1 cellular context compared by ENCODE assay signal in the genomic region with DNA sequence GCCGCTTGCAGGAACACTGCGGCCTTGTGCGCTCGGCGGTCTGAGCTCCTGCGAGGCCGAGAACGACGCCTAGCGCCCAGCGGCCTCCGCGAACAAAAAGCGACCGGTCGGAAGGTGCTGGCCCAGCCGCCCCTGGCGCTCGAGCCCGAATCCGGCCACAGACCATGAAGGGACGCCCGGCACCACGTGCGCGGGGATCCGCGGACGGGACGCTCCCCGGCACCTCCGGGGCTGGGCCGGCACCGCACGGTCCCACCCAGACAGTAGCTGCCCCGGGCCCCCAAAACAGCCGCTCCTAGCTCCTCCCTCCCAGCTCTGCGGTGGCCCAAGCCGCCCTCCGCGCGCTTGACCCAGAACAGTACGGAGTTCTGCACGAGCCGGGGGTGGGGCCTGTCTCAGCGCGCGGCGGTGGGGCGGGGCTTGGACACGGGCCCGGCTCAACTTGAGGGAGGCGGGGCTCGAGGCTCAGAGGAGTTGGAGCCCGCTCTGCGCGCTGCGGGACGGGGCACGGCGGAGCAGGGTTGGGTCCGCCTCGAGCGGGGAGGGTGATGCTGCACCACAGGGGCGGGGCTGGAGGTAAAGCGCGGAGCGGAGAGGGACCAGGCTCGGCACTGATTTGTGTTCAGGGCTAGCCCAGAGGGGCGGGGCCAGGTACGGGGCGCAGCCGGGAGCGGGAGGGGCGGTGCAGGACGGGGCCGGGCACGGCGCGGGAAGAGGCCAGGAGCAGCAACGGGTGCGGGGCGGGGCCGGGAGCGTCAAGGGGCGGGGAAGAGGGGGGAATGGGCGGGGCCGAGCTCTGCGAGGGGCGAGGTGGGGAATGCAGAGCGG.
A peak's percentile ranks its signal among the peaks of the same experiment; 100 is the strongest.
TF ChIP-seq lines count a peak whose summit lies in the region.

No MANE protein-coding gene starts in this region.

TF ChIP-seq in K562, 482 proteins besides CTCF, POLR2A, EP300 and RAD21 (continued from another document and continues in another):
- TF ChIP-seq, protein P1, sequence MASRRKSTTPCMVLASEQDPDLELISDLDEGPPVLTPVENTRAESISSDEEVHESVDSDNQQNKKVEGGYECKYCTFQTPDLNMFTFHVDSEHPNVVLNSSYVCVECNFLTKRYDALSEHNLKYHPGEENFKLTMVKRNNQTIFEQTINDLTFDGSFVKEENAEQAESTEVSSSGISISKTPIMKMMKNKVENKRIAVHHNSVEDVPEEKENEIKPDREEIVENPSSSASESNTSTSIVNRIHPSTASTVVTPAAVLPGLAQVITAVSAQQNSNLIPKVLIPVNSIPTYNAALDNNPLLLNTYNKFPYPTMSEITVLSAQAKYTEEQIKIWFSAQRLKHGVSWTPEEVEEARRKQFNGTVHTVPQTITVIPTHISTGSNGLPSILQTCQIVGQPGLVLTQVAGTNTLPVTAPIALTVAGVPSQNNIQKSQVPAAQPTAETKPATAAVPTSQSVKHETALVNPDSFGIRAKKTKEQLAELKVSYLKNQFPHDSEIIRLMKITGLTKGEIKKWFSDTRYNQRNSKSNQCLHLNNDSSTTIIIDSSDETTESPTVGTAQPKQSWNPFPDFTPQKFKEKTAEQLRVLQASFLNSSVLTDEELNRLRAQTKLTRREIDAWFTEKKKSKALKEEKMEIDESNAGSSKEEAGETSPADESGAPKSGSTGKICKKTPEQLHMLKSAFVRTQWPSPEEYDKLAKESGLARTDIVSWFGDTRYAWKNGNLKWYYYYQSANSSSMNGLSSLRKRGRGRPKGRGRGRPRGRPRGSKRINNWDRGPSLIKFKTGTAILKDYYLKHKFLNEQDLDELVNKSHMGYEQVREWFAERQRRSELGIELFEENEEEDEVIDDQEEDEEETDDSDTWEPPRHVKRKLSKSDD (conservative IDR thresholded peaks at IDR 0.05; ENCODE audit: low read length), result no peak
- TF ChIP-seq PTRF (tag; IDR thresholded peaks at IDR 0.05), result no peak
- no peak for TF ChIP-seq STAT5B (CRISPR knock-in tag; IDR thresholded peaks at IDR 0.05)
- no peak for TF ChIP-seq ZZZ3 (IDR thresholded peaks at IDR 0.05)
- no peak for TF ChIP-seq BCL6 (CRISPR knock-in tag; IDR thresholded peaks at IDR 0.05)
- 0 out of 2 replicates have a peak, but pooled peaks have one; percentile 2 for TF ChIP-seq MTA2 (IDR thresholded peaks at IDR 0.05; ENCODE audit: low read depth)
- TF ChIP-seq GTF2A2 (tag; IDR thresholded peaks at IDR 0.05), result no peak; the same call in 1 of the 2 replicates
- TF ChIP-seq HNRNPH1 (optimal IDR thresholded peaks at IDR 0.05; ENCODE audit: low read depth, low read length), result no peak
- peak; percentile 4; the same call in 1 of the 2 replicates for TF ChIP-seq SOX6 (IDR thresholded peaks at IDR 0.05)
- no peak for TF ChIP-seq IRF1 (CRISPR knock-in tag; IDR thresholded peaks at IDR 0.05; ENCODE audit: borderline replicate concordance)
- TF ChIP-seq MAFF (IDR thresholded peaks at IDR 0.05; ENCODE audit: low read length), result no peak
- TF ChIP-seq GTF3C2 (IDR thresholded peaks at IDR 0.05; ENCODE audit: borderline replicate concordance, extremely low read depth, insufficient read length), result no peak
- TF ChIP-seq EGR1 (conservative IDR thresholded peaks at IDR 0.05), result 0 out of 2 replicates have a peak, but pooled peaks have one; percentile 7
- peak; percentile 92; the same call in 1 of the 2 replicates for TF ChIP-seq TARDBP (IDR thresholded peaks at IDR 0.05)
- peak; percentile 39; the same call in 1 of the 2 replicates for TF ChIP-seq ZC3H4 (CRISPR knock-in tag; IDR thresholded peaks at IDR 0.05; ENCODE audit: borderline replicate concordance)
- no peak for TF ChIP-seq POLR2AphosphoS2 (IDR thresholded peaks at IDR 0.05; ENCODE audit: low read length)
- peak; percentile 33 to 83; a peak in 2 of 4 replicates for TF ChIP-seq NONO (IDR thresholded peaks at IDR 0.05; ENCODE audit: low read depth in 2 of 2, low read length in 1 of 2)
- TF ChIP-seq CBX8 (IDR thresholded peaks at IDR 0.05; ENCODE audit: borderline replicate concordance, extremely low read depth, low read depth, low read length, poor library complexity, severe bottlenecking), result no peak
- TF ChIP-seq CBX5 (IDR thresholded peaks at IDR 0.05; ENCODE audit: borderline replicate concordance, low read depth), result 0 out of 2 replicates have a peak, but pooled peaks have one; percentile 19
- TF ChIP-seq, protein P2, sequence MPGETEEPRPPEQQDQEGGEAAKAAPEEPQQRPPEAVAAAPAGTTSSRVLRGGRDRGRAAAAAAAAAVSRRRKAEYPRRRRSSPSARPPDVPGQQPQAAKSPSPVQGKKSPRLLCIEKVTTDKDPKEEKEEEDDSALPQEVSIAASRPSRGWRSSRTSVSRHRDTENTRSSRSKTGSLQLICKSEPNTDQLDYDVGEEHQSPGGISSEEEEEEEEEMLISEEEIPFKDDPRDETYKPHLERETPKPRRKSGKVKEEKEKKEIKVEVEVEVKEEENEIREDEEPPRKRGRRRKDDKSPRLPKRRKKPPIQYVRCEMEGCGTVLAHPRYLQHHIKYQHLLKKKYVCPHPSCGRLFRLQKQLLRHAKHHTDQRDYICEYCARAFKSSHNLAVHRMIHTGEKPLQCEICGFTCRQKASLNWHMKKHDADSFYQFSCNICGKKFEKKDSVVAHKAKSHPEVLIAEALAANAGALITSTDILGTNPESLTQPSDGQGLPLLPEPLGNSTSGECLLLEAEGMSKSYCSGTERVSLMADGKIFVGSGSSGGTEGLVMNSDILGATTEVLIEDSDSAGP (CRISPR knock-in tag; IDR thresholded peaks at IDR 0.05), result no peak
- peak in 1 of 2 experiments; percentile 9; a peak in 2 of 4 replicates for TF ChIP-seq FOXK2 (conservative IDR thresholded peaks at IDR 0.05 in 1 of 2, IDR thresholded peaks at IDR 0.05 in 1 of 2; ENCODE audit: low read depth in 2 of 2)
- peak; percentile 74 to 94 for TF ChIP-seq MAZ (CRISPR knock-in tag; conservative IDR thresholded peaks at IDR 0.05 in 1 of 2, IDR thresholded peaks at IDR 0.05 in 1 of 2)
- peak; percentile 59 for TF ChIP-seq KDM5B (IDR thresholded peaks at IDR 0.05; ENCODE audit: insufficient replicate concordance, low read depth, low read length)
- peak; percentile 91 for TF ChIP-seq EP400 (IDR thresholded peaks at IDR 0.05)
- no peak for TF ChIP-seq ERF (CRISPR knock-in tag; IDR thresholded peaks at IDR 0.05)
- no peak for TF ChIP-seq ADNP (tag; IDR thresholded peaks at IDR 0.05)
- TF ChIP-seq ZNF217 (CRISPR knock-in tag; IDR thresholded peaks at IDR 0.05), result 0 out of 2 replicates have a peak, but pooled peaks have one; percentile 24
- no peak for TF ChIP-seq NR2C2 (CRISPR knock-in tag; IDR thresholded peaks at IDR 0.05)
- TF ChIP-seq NR2C2 (tag; IDR thresholded peaks at IDR 0.05), result peak; percentile 52
- peak; percentile 61 for TF ChIP-seq CCNT2 (IDR thresholded peaks at IDR 0.05; ENCODE audit: borderline replicate concordance, extremely low read depth, insufficient read length, low read depth, low read length)
- TF ChIP-seq ZNF197 (CRISPR knock-in tag; IDR thresholded peaks at IDR 0.05; ENCODE audit: low read depth), result peak; percentile 71; the same call in 1 of the 2 replicates
- TF ChIP-seq TRIM24 (IDR thresholded peaks at IDR 0.05), result no peak; a peak in 1 of 4 replicates
- TF ChIP-seq, protein P3, sequence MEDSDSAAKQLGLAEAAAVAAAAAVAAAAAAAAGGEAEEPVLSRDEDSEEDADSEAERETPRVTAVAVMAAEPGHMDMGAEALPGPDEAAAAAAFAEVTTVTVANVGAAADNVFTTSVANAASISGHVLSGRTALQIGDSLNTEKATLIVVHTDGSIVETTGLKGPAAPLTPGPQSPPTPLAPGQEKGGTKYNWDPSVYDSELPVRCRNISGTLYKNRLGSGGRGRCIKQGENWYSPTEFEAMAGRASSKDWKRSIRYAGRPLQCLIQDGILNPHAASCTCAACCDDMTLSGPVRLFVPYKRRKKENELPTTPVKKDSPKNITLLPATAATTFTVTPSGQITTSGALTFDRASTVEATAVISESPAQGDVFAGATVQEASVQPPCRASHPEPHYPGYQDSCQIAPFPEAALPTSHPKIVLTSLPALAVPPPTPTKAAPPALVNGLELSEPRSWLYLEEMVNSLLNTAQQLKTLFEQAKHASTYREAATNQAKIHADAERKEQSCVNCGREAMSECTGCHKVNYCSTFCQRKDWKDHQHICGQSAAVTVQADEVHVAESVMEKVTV (CRISPR knock-in tag; IDR thresholded peaks at IDR 0.05), result no peak
- TF ChIP-seq, protein P4, sequence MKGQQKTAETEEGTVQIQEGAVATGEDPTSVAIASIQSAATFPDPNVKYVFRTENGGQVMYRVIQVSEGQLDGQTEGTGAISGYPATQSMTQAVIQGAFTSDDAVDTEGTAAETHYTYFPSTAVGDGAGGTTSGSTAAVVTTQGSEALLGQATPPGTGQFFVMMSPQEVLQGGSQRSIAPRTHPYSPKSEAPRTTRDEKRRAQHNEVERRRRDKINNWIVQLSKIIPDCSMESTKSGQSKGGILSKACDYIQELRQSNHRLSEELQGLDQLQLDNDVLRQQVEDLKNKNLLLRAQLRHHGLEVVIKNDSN (CRISPR knock-in tag; IDR thresholded peaks at IDR 0.05), result peak; percentile 54
- no peak for TF ChIP-seq ELF2 (CRISPR knock-in tag; IDR thresholded peaks at IDR 0.05)
- peak; percentile 20 for TF ChIP-seq PRDM10 (IDR thresholded peaks at IDR 0.05; ENCODE audit: partially characterized antibody)
- TF ChIP-seq SRSF9 (IDR thresholded peaks at IDR 0.05; ENCODE audit: borderline replicate concordance, low read depth, low read length), result no peak
- TF ChIP-seq PHF8 (IDR thresholded peaks at IDR 0.05; ENCODE audit: borderline replicate concordance, low read length), result peak; percentile 82; the same call in 1 of the 2 replicates
- TF ChIP-seq SMAD3 (CRISPR knock-in tag; conservative IDR thresholded peaks at IDR 0.05), result no peak
- peak; percentile 84; the same call in 1 of the 2 replicates for TF ChIP-seq ESRRA (IDR thresholded peaks at IDR 0.05; ENCODE audit: borderline replicate concordance, low read depth)
- TF ChIP-seq FIP1L1 (IDR thresholded peaks at IDR 0.05; ENCODE audit: low read depth, low read length, poor library complexity, severe bottlenecking), result peak; percentile 84
- TF ChIP-seq CBX2 (IDR thresholded peaks at IDR 0.05; ENCODE audit: insufficient read depth, low read length, poor library complexity, severe bottlenecking), result no peak
- TF ChIP-seq HES1 (IDR thresholded peaks at IDR 0.05; ENCODE audit: low read depth), result peak; percentile 73
- TF ChIP-seq MCM5 (IDR thresholded peaks at IDR 0.05; ENCODE audit: low read depth), result no peak
- no peak for TF ChIP-seq CBX3 (IDR thresholded peaks at IDR 0.05; ENCODE audit: borderline replicate concordance in 1 of 2, low read length in 2 of 2)
- TF ChIP-seq BRD9 (IDR thresholded peaks at IDR 0.05; ENCODE audit: low read depth, partially characterized antibody), result no peak
- TF ChIP-seq GABPB1 (CRISPR knock-in tag; IDR thresholded peaks at IDR 0.05), result peak; percentile 41
- TF ChIP-seq HDAC2 (IDR thresholded peaks at IDR 0.05), result peak; percentile 94
- no peak for TF ChIP-seq EZH2 (IDR thresholded peaks at IDR 0.05; ENCODE audit: borderline replicate concordance, low read depth, low read length)
- 0 out of 2 replicates have a peak, but pooled peaks have one; percentile 40 for TF ChIP-seq BCOR (IDR thresholded peaks at IDR 0.05)
